In the genomic region with DNA sequence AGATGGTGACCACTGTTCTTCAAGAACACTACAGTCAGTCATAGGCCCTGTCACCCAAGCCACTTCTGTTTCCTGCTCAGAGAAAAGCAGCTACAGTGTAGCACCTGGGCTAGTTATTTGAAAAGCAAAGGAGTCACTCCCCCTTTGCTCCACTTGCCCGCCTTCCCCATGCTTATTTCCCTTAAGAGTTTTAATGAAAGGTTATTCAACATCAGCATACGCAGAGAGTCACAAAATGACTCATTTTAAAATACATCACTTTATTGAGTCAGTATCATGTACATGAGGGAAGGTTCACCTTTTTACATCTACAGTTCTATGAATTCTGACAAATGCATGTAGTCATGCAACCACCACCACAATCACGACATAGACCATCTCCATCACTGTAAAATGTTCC, we compare ENCODE assay signal across 20 cellular contexts.
DNase-seq lines count a peak whose midpoint lies in the region; ATAC-seq, FAIRE-seq and TF ChIP-seq lines count a peak whose summit lies in the region.
"Had no signal": no experiment of that assay in that cellular context is flagged by ENCODE, and none has a peak within 500 bp of the region (broad histone marks: within the 10 kb centered on the region; RNA-seq: fewer than 3 reads in every experiment).

No MANE protein-coding gene starts in this region.

- no peak for TF ChIP-seq EP300 in GM12878 (IDR thresholded peaks at IDR 0.05; ENCODE audit: borderline replicate concordance in 1 of 2, control insufficient read depth in 1 of 2, low read depth in 2 of 2, low read length in 2 of 2)

- no peaks in the 10 kb centered on the region for H3K9me3 Mint-ChIP-seq in activated CD4-positive, alpha-beta T cell treated with anti-CD3 and anti-CD28 coated beads, Interleukin-2, amount 10 ng/mL, durations not matched to agents 24 days and 14 days

- no peaks in the 10 kb centered on the region for H3K9me3 ChIP-seq in GM12878 (replicated peaks; ENCODE audit: control insufficient read depth, insufficient read depth, low read length)
- no peaks in the 10 kb centered on the region for H3K9me3 ChIP-seq in heart right ventricle
- no peaks in the 10 kb centered on the region for H3K9me3 ChIP-seq in uterus
- H3K9me3 ChIP-seq: BE2C had no signal

- no peak overlapping the region for H2AFZ ChIP-seq in GM12878 (ENCODE audit: control insufficient read depth, low read depth, low read length)

- no peak for TF ChIP-seq CTCF in GM12878 (IDR thresholded peaks at IDR 0.05 in 2 of 3, conservative IDR thresholded peaks at IDR 0.05 in 1 of 3; ENCODE audit: control insufficient read depth in 2 of 3, extremely low read depth in 1 of 3, insufficient read depth in 1 of 3, low read depth in 3 of 3, low read length in 3 of 3)
- TF ChIP-seq CTCF in heart right ventricle (IDR thresholded peaks at IDR 0.05) = no peak
- no peak for TF ChIP-seq CTCF in uterus (IDR thresholded peaks at IDR 0.05)

- RAD21 ChIA-PET in GM12878 (lab: Charles Lee; ENCODE audit: unreplicated experiment) = no interaction called here

- 21% methylated on average over 3 of the region's 3 CpGs for WGBS in GM12878 (ENCODE audit: insufficient coverage, insufficient replicate concordance, low lambda C conversion rate, missing lambda C conversion rate)
- WGBS in heart right ventricle, 2 donors = 90 to 92% methylated on average over 3 of the region's 3 CpGs

- TF ChIP-seq POLR2A in GM12878 (IDR thresholded peaks at IDR 0.05; ENCODE audit: low read depth, low read length) = no peak
- TF ChIP-seq POLR2A in uterus (IDR thresholded peaks at IDR 0.05) = no peak

- no peak for TF ChIP-seq RAD21 in GM12878 (IDR thresholded peaks at IDR 0.05; ENCODE audit: insufficient read depth, low read depth, low read length)

- no peaks in the 10 kb centered on the region for H3K79me2 ChIP-seq in GM12878 (ENCODE audit: control insufficient read depth, insufficient read depth, low read length)

- H3K4me3 Mint-ChIP-seq in activated CD4-positive, alpha-beta T cell treated with anti-CD3 and anti-CD28 coated beads, Interleukin-2, amount 10 ng/mL, durations not matched to agents 24 days and 14 days = no peak overlapping the region
- H3K4me3 Mint-ChIP-seq: H9 had no signal

- no peak overlapping the region for H3K4me2 ChIP-seq in GM12878 (ENCODE audit: control insufficient read depth, insufficient read depth)

- H3K27me3 ChIP-seq in GM12878 (replicated peaks in 1 of 2; ENCODE audit: control insufficient read depth in 2 of 2, insufficient read depth in 2 of 2, low read length in 1 of 2) (0 out of 4 replicates have a peak, but pooled peaks cover 0 to 3% of the 10 kb centered on the region in 2 experiments), heart right ventricle (no peaks in the 10 kb centered on the region), uterus (no peaks in the 10 kb centered on the region)
- H3K27me3 ChIP-seq: BE2C had no signal

- no peaks in the 10 kb centered on the region; the same call in 1 of the 2 replicates for H3K4me1 ChIP-seq in GM12878 (ENCODE audit: control insufficient read depth, insufficient read depth, low read length)
- peaks cover 0 to 6% (median 0%) of the 10 kb centered on the region in 9 donors for H3K4me1 ChIP-seq in heart right ventricle
- H3K4me1 ChIP-seq in uterus = no peaks in the 10 kb centered on the region
- H3K4me1 ChIP-seq: BE2C had no signal

- H3K36me3 ChIP-seq in GM12878 (ENCODE audit: control insufficient read depth in 2 of 2, insufficient read depth in 2 of 2, low read length in 1 of 2) = no peaks in the 10 kb centered on the region
- H3K36me3 ChIP-seq in heart right ventricle = no peaks in the 10 kb centered on the region
- no peaks in the 10 kb centered on the region for H3K36me3 ChIP-seq in uterus
- H3K36me3 ChIP-seq: BE2C had no signal

- DNase-seq in activated CD4-positive, alpha-beta T cell treated with anti-CD3 and anti-CD28 coated beads, Interleukin-2, amount 10 ng/mL, durations not matched to agents 24 days and 14 days = peak; percentile 62
- DNase-seq in activated CD4-positive, alpha-beta T cell treated with anti-CD3 and anti-CD28 coated beads, Interleukin-2, amount 50 U/mL, for 48 hours = no peak
- DNase-seq in ELR (ENCODE audit: low read depth) (peak; percentile 17), RKO (ENCODE audit: low spot score) (peak; percentile 23), GM12878 (ENCODE audit: low read depth, low spot score) (no peak), heart right ventricle (no peak), uterus (no peak)
- DNase-seq: BE2C; DMS79; GF-D8; H9; mesenchymal stem cell; NCI-H446 treated with DMSO at 0.1 percent for 48 hours; right cardiac atrium; stimulated activated naive CD4-positive, alpha-beta T cell had no signal

- no TSS peak for BruUV-seq in GM12878 (replicated peaks; lab: Mats Ljungman, UMichigan)

- H3K27ac Mint-ChIP-seq in activated CD4-positive, alpha-beta T cell treated with anti-CD3 and anti-CD28 coated beads, Interleukin-2, amount 10 ng/mL, durations not matched to agents 24 days and 14 days = peak overlapping the region; percentile 69
- H3K27ac Mint-ChIP-seq: H9 had no signal

- H3K27ac ChIP-seq in GM12878 (ENCODE audit: control insufficient read depth, insufficient read depth) (no peak overlapping the region), heart right ventricle (no peak overlapping the region), uterus (no peak overlapping the region)

- H3K4me1 Mint-ChIP-seq in activated CD4-positive, alpha-beta T cell treated with anti-CD3 and anti-CD28 coated beads, Interleukin-2, amount 10 ng/mL, durations not matched to agents 24 days and 14 days = peaks cover 36% of the 10 kb centered on the region

- no peaks in the 10 kb centered on the region for H3K36me3 Mint-ChIP-seq in activated CD4-positive, alpha-beta T cell treated with anti-CD3 and anti-CD28 coated beads, Interleukin-2, amount 10 ng/mL, durations not matched to agents 24 days and 14 days (ENCODE audit: low read depth)

- no peak for FAIRE-seq in GM12878 (lab: Jason Lieb, UNC)
- FAIRE-seq: endothelial cell of umbilical vein had no signal

- no peaks in the 10 kb centered on the region for H4K20me1 ChIP-seq in GM12878 (ENCODE audit: control insufficient read depth, insufficient read depth)

- POLR2A ChIA-PET in GM12878 (lab: Charles Lee) = no interaction called here

- CTCF ChIA-PET in GM12878 (lab: Yijun Ruan, JAX) = no interaction called here

- in situ Hi-C loops in GM12878 (cut with MboI) = no loop called here

- ATAC-seq in GM12878 (no peak), HG02870 (IDR thresholded peaks at IDR 0.05; ENCODE audit: unreplicated experiment) (no peak), heart right ventricle (no peak)
- ATAC-seq: left lobe of liver, right cardiac atrium, Right ventricle myocardium inferior, SK-N-SH treated with all-trans-retinoic acid at 6 μM for 48 hours had no signal

- intact Hi-C loops in activated CD4-positive, alpha-beta T cell treated with anti-CD3 and anti-CD28 coated beads, Interleukin-2, amount 10 ng/mL, durations not matched to agents 24 days and 14 days (cut with micrococcal nuclease) = loop anchor here (1.0 kb wide), 1 partner anchor 28 kb away; no protein-coding TSS in a partner anchor
- intact Hi-C loops in GM12878 (cut with micrococcal nuclease; ENCODE audit: unreplicated experiment) = no loop called here
- intact Hi-C loops in heart right ventricle (cut with DNase I) = no loop called here
- intact Hi-C loops in uterus (cut with DNase I; ENCODE audit: low total_unique reads) = no loop called here

- SMC1A ChIA-PET in GM12878 (lab: Charles Lee; ENCODE audit: uncharacterized antibody, unreplicated experiment) = no interaction called here

- H3K4me3 ChIP-seq in GM12878 (no peak overlapping the region), heart right ventricle (no peak overlapping the region), uterus (no peak overlapping the region)

- H3K9ac ChIP-seq in GM12878 (ENCODE audit: control insufficient read depth, insufficient read depth, low read length) = no peak overlapping the region

- H3K27me3 Mint-ChIP-seq in activated CD4-positive, alpha-beta T cell treated with anti-CD3 and anti-CD28 coated beads, Interleukin-2, amount 10 ng/mL, durations not matched to agents 24 days and 14 days = no peaks in the 10 kb centered on the region

TF ChIP-seq in GM12878, 131 proteins besides CTCF, POLR2A, EP300 and RAD21:
- 0 out of 2 replicates have a peak, but pooled peaks have one; percentile 30 for TF ChIP-seq ZBED1 (IDR thresholded peaks at IDR 0.05; ENCODE audit: borderline replicate concordance)
- TF ChIP-seq YBX1 (IDR thresholded peaks at IDR 0.05) = no peak
- TF ChIP-seq CHD4 (IDR thresholded peaks at IDR 0.05) = no peak

Comparison
In these comparisons a context has a peak if more than half of its experiments do, and no peak if none do; other contexts are left out.
1. DNase-seq: peak in activated CD4-positive, alpha-beta T cell treated with anti-CD3 and anti-CD28 coated beads, Interleukin-2, amount 10 ng/mL, durations not matched to agents 24 days and 14 days (single experiment), ELR (single experiment) and RKO (single experiment); none in activated CD4-positive, alpha-beta T cell treated with anti-CD3 and anti-CD28 coated beads, Interleukin-2, amount 50 U/mL, for 48 hours (0 of 2), GM12878 (single experiment), heart right ventricle (0 of 2) and uterus (0 of 2).